1 cellular context compared by ENCODE assay signal in the genomic region with DNA sequence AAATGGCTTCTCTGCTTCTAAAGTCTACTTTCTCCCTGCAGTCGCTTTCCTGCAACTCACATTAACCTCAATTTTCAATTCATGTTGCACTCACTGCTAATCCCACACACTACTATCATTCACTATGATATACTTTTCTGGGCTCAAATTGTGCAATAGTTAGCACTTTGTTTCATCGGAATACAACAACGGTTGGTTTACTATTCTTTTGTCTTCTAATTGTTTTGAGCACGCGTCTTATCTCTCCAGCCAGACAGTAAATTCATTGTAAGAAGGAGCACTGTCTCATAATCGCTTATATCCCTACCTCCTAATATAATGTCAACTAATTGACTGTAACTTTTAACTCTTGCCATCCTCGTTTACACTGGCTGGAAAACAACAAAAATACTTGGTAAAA.
A peak's percentile ranks its signal among the peaks of the same experiment; 100 is the strongest.
TF ChIP-seq lines count a peak whose summit lies in the region.

No MANE protein-coding gene starts in this region.

TF ChIP-seq in K562, 482 proteins besides CTCF, POLR2A, EP300 and RAD21 (continued from another document and continues in another):
- TF ChIP-seq MYBL2 (IDR thresholded peaks at IDR 0.05; ENCODE audit: low read depth), result no peak; the same call in 1 of the 2 replicates
- no peak for TF ChIP-seq MYBL2 (CRISPR knock-in tag; IDR thresholded peaks at IDR 0.05; ENCODE audit: borderline replicate concordance)
- no peak for TF ChIP-seq ELF1 (tag; IDR thresholded peaks at IDR 0.05)
- TF ChIP-seq HEY1 (CRISPR knock-in tag; IDR thresholded peaks at IDR 0.05; ENCODE audit: borderline replicate concordance), result no peak
- TF ChIP-seq ZNF316 (IDR thresholded peaks at IDR 0.05), result peak; percentile 1; the same call in 1 of the 2 replicates
- TF ChIP-seq, protein P1, sequence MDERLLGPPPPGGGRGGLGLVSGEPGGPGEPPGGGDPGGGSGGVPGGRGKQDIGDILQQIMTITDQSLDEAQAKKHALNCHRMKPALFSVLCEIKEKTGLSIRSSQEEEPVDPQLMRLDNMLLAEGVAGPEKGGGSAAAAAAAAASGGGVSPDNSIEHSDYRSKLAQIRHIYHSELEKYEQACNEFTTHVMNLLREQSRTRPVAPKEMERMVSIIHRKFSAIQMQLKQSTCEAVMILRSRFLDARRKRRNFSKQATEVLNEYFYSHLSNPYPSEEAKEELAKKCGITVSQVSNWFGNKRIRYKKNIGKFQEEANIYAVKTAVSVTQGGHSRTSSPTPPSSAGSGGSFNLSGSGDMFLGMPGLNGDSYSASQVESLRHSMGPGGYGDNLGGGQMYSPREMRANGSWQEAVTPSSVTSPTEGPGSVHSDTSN (CRISPR knock-in tag; IDR thresholded peaks at IDR 0.05; ENCODE audit: low read depth), result no peak
- TF ChIP-seq, protein P1 (tag; conservative IDR thresholded peaks at IDR 0.05; ENCODE audit: low read depth), result peak; percentile 27; the same call in 1 of the 2 replicates
- TF ChIP-seq ZNF830 (CRISPR knock-in tag; IDR thresholded peaks at IDR 0.05), result no peak
- TF ChIP-seq, protein P2, sequence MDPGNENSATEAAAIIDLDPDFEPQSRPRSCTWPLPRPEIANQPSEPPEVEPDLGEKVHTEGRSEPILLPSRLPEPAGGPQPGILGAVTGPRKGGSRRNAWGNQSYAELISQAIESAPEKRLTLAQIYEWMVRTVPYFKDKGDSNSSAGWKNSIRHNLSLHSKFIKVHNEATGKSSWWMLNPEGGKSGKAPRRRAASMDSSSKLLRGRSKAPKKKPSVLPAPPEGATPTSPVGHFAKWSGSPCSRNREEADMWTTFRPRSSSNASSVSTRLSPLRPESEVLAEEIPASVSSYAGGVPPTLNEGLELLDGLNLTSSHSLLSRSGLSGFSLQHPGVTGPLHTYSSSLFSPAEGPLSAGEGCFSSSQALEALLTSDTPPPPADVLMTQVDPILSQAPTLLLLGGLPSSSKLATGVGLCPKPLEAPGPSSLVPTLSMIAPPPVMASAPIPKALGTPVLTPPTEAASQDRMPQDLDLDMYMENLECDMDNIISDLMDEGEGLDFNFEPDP (CRISPR knock-in tag; IDR thresholded peaks at IDR 0.05), result no peak
- TF ChIP-seq L3MBTL2 (IDR thresholded peaks at IDR 0.05), result peak; percentile 18; the same call in 1 of the 2 replicates
- TF ChIP-seq, protein P3, sequence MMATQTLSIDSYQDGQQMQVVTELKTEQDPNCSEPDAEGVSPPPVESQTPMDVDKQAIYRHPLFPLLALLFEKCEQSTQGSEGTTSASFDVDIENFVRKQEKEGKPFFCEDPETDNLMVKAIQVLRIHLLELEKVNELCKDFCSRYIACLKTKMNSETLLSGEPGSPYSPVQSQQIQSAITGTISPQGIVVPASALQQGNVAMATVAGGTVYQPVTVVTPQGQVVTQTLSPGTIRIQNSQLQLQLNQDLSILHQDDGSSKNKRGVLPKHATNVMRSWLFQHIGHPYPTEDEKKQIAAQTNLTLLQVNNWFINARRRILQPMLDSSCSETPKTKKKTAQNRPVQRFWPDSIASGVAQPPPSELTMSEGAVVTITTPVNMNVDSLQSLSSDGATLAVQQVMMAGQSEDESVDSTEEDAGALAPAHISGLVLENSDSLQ (IDR thresholded peaks at IDR 0.05), result no peak
- no peak for TF ChIP-seq ZNF239 (CRISPR knock-in tag; IDR thresholded peaks at IDR 0.05)
- TF ChIP-seq SRSF9 (IDR thresholded peaks at IDR 0.05; ENCODE audit: borderline replicate concordance, low read depth, low read length), result no peak
- TF ChIP-seq HDAC6 (IDR thresholded peaks at IDR 0.05; ENCODE audit: low read depth, low read length), result no peak
- TF ChIP-seq, protein P4, sequence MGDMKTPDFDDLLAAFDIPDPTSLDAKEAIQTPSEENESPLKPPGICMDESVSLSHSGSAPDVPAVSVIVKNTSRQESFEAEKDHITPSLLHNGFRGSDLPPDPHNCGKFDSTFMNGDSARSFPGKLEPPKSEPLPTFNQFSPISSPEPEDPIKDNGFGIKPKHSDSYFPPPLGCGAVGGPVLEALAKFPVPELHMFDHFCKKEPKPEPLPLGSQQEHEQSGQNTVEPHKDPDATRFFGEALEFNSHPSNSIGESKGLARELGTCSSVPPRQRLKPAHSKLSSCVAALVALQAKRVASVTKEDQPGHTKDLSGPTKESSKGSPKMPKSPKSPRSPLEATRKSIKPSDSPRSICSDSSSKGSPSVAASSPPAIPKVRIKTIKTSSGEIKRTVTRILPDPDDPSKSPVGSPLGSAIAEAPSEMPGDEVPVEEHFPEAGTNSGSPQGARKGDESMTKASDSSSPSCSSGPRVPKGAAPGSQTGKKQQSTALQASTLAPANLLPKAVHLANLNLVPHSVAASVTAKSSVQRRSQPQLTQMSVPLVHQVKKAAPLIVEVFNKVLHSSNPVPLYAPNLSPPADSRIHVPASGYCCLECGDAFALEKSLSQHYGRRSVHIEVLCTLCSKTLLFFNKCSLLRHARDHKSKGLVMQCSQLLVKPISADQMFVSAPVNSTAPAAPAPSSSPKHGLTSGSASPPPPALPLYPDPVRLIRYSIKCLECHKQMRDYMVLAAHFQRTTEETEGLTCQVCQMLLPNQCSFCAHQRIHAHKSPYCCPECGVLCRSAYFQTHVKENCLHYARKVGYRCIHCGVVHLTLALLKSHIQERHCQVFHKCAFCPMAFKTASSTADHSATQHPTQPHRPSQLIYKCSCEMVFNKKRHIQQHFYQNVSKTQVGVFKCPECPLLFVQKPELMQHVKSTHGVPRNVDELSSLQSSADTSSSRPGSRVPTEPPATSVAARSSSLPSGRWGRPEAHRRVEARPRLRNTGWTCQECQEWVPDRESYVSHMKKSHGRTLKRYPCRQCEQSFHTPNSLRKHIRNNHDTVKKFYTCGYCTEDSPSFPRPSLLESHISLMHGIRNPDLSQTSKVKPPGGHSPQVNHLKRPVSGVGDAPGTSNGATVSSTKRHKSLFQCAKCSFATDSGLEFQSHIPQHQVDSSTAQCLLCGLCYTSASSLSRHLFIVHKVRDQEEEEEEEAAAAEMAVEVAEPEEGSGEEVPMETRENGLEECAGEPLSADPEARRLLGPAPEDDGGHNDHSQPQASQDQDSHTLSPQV (IDR thresholded peaks at IDR 0.05), result peak; percentile 54; the same call in 1 of the 2 replicates
- no peak for TF ChIP-seq WHSC1 (IDR thresholded peaks at IDR 0.05; ENCODE audit: low read length)
- no peak for TF ChIP-seq IRF2 (CRISPR knock-in tag; IDR thresholded peaks at IDR 0.05)
- no peak for TF ChIP-seq NFATC3 (IDR thresholded peaks at IDR 0.05)
- TF ChIP-seq, protein P5, sequence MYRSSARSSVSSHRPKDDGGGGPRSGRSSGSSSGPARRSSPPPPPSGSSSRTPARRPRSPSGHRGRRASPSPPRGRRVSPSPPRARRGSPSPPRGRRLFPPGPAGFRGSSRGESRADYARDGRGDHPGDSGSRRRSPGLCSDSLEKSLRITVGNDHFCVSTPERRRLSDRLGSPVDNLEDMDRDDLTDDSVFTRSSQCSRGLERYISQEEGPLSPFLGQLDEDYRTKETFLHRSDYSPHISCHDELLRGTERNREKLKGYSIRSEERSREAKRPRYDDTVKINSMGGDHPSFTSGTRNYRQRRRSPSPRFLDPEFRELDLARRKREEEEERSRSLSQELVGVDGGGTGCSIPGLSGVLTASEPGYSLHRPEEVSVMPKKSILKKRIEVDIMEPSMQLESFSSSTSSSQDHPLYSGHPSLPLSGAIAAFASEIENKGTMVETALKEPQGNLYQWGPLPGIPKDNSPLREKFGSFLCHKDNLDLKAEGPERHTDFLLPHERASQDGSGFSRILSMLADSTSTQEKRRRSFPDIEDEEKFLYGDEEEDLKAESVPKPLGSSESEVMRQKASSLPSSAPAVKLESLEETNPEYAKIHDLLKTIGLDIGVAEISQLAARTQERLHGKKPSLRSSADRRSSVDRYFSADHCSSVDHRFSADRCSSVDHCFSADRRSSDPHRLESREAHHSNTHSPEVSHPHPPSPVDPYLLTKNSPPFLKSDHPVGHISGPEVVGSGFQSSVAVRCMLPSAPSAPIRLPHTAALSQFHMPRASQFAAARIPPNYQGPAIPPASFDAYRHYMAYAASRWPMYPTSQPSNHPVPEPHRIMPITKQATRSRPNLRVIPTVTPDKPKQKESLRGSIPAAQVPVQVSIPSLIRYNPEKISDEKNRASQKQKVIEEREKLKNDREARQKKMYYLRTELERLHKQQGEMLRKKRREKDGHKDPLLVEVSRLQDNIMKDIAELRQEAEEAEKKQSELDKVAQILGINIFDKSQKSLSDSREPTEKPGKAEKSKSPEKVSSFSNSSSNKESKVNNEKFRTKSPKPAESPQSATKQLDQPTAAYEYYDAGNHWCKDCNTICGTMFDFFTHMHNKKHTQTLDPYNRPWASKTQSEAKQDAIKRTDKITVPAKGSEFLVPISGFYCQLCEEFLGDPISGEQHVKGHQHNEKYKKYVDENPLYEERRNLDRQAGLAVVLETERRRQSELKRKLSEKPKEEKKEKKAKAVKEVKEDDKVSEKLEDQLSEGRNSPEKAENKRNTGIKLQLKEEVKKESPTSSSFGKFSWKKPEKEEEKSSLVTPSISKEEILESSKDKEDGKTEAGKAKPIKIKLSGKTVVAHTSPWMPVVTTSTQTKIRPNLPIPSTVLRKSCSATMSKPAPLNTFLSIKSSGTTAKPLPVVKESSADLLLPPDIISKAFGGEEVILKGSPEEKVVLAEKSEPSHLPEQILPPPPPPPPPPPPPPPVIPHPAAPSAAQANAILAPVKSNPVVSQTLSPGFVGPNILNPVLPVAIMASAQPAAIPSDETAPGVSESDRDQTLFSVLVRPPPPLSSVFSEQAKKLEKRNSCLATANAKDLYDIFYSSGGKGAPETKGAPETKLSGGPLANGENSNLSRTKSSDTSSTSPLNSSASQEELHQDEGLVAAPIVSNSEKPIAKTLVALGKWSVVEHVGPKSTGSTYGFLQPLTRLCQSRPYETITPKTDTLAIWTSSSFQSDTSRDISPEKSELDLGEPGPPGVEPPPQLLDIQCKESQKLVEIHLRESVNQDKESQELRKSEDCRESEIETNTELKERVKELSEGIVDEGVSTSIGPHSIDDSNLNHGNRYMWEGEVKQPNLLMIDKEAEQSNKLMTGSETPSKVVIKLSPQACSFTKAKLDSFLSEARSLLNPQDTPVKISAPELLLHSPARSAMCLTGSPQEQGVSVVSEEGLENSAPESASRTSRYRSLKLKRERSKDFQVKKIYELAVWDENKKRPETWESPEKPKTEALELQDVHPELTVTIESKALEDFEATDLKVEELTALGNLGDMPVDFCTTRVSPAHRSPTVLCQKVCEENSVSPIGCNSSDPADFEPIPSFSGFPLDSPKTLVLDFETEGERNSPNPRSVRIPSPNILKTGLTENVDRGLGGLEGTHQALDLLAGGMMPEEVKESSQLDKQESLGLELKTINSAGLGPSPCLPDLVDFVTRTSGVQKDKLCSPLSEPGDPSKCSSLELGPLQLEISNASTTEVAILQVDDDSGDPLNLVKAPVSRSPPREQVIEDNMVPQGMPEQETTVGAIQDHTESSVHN (IDR thresholded peaks at IDR 0.05; ENCODE audit: borderline replicate concordance in 1 of 2, low read depth in 1 of 2), result no peak
- TF ChIP-seq ZNF57 (CRISPR knock-in tag; IDR thresholded peaks at IDR 0.05), result no peak
- TF ChIP-seq EWSR1 (IDR thresholded peaks at IDR 0.05; ENCODE audit: borderline replicate concordance, low read depth, partially characterized antibody), result no peak
- no peak for TF ChIP-seq TAF9B (IDR thresholded peaks at IDR 0.05; ENCODE audit: partially characterized antibody)
- no peak for TF ChIP-seq KAT7 (CRISPR knock-in tag; IDR thresholded peaks at IDR 0.05; ENCODE audit: borderline replicate concordance)
- TF ChIP-seq MCM5 (IDR thresholded peaks at IDR 0.05; ENCODE audit: low read depth), result no peak
- no peak for TF ChIP-seq TBP (optimal IDR thresholded peaks at IDR 0.05; ENCODE audit: low read depth, low read length)
- no peak for TF ChIP-seq GABPA (tag; conservative IDR thresholded peaks at IDR 0.05; ENCODE audit: low read depth)
- no peak for TF ChIP-seq RBM25 (IDR thresholded peaks at IDR 0.05; ENCODE audit: low read depth, low read length, severe bottlenecking)
- TF ChIP-seq, protein P6, sequence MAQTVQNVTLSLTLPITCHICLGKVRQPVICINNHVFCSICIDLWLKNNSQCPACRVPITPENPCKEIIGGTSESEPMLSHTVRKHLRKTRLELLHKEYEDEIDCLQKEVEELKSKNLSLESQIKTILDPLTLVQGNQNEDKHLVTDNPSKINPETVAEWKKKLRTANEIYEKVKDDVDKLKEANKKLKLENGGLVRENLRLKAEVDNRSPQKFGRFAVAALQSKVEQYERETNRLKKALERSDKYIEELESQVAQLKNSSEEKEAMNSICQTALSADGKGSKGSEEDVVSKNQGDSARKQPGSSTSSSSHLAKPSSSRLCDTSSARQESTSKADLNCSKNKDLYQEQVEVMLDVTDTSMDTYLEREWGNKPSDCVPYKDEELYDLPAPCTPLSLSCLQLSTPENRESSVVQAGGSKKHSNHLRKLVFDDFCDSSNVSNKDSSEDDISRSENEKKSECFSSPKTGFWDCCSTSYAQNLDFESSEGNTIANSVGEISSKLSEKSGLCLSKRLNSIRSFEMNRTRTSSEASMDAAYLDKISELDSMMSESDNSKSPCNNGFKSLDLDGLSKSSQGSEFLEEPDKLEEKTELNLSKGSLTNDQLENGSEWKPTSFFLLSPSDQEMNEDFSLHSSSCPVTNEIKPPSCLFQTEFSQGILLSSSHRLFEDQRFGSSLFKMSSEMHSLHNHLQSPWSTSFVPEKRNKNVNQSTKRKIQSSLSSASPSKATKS (CRISPR knock-in tag; IDR thresholded peaks at IDR 0.05), result no peak
- no peak for TF ChIP-seq GTF2A2 (tag; IDR thresholded peaks at IDR 0.05)
- no peak for TF ChIP-seq KLF13 (tag; IDR thresholded peaks at IDR 0.05; ENCODE audit: borderline replicate concordance, low read depth)
- no peak for TF ChIP-seq ZNF644 (tag; IDR thresholded peaks at IDR 0.05; ENCODE audit: low read depth)
- no peak for TF ChIP-seq FOS (IDR thresholded peaks at IDR 0.05; ENCODE audit: extremely low read depth, insufficient read length)
- TF ChIP-seq, protein P7, sequence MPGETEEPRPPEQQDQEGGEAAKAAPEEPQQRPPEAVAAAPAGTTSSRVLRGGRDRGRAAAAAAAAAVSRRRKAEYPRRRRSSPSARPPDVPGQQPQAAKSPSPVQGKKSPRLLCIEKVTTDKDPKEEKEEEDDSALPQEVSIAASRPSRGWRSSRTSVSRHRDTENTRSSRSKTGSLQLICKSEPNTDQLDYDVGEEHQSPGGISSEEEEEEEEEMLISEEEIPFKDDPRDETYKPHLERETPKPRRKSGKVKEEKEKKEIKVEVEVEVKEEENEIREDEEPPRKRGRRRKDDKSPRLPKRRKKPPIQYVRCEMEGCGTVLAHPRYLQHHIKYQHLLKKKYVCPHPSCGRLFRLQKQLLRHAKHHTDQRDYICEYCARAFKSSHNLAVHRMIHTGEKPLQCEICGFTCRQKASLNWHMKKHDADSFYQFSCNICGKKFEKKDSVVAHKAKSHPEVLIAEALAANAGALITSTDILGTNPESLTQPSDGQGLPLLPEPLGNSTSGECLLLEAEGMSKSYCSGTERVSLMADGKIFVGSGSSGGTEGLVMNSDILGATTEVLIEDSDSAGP (CRISPR knock-in tag; IDR thresholded peaks at IDR 0.05), result no peak
- TF ChIP-seq ZKSCAN1 (IDR thresholded peaks at IDR 0.05; ENCODE audit: low read depth, low read length), result no peak
- TF ChIP-seq RB1 (IDR thresholded peaks at IDR 0.05; ENCODE audit: low read depth), result no peak
